Comparison of ENCODE assay signal across 1 cellular context in genomic region chr2:20439193-20439475, GRCh38.
TF ChIP-seq lines count a peak whose summit lies in the region.

No MANE protein-coding gene starts in this region.

TF ChIP-seq in HepG2, 621 proteins besides CTCF, POLR2A, EP300 and RAD21 (continued from another document and continues in another):
- TF ChIP-seq KAT7 (CRISPR knock-in tag; IDR thresholded peaks at IDR 0.05; ENCODE audit: borderline replicate concordance) = no peak; the same call in 1 of the 2 replicates
- no peak for TF ChIP-seq ZFP90 (CRISPR knock-in tag; IDR thresholded peaks at IDR 0.05; ENCODE audit: borderline replicate concordance)
- TF ChIP-seq MEIS2 (CRISPR knock-in tag; IDR thresholded peaks at IDR 0.05) = no peak
- no peak for TF ChIP-seq MAX (IDR thresholded peaks at IDR 0.05)
- TF ChIP-seq MYPOP (CRISPR knock-in tag; IDR thresholded peaks at IDR 0.05) = 0 out of 2 replicates have a peak, but pooled peaks have one; percentile 7
- no peak for TF ChIP-seq SMAD3 (CRISPR knock-in tag; IDR thresholded peaks at IDR 0.05)
- no peak for TF ChIP-seq ZSCAN25 (CRISPR knock-in tag; IDR thresholded peaks at IDR 0.05)
- no peak for TF ChIP-seq GZF1 (CRISPR knock-in tag; IDR thresholded peaks at IDR 0.05)
- TF ChIP-seq PRMT3 (CRISPR knock-in tag; IDR thresholded peaks at IDR 0.05; ENCODE audit: borderline replicate concordance, low read depth) = no peak
- no peak for TF ChIP-seq HDAC6 (IDR thresholded peaks at IDR 0.05; ENCODE audit: low read depth, low read length)
- TF ChIP-seq HMGXB3 (CRISPR knock-in tag; IDR thresholded peaks at IDR 0.05; ENCODE audit: borderline replicate concordance) = no peak
- TF ChIP-seq NCOR1 (IDR thresholded peaks at IDR 0.05; ENCODE audit: borderline replicate concordance, low read length) = no peak
- TF ChIP-seq ZNF704 (CRISPR knock-in tag; IDR thresholded peaks at IDR 0.05; ENCODE audit: borderline replicate concordance) = no peak
- no peak for TF ChIP-seq ZNF577 (CRISPR knock-in tag; IDR thresholded peaks at IDR 0.05; ENCODE audit: borderline replicate concordance, low read depth)
- TF ChIP-seq ERF (CRISPR knock-in tag; IDR thresholded peaks at IDR 0.05) = no peak; the same call in 1 of the 2 replicates
- TF ChIP-seq NR3C1 (CRISPR knock-in tag; IDR thresholded peaks at IDR 0.05) = no peak
- no peak for TF ChIP-seq ZSCAN22 (CRISPR knock-in tag; IDR thresholded peaks at IDR 0.05)
- no peak for TF ChIP-seq ESRRA (CRISPR knock-in tag; IDR thresholded peaks at IDR 0.05; ENCODE audit: low read depth)
- no peak for TF ChIP-seq DNMT1 (CRISPR knock-in tag; IDR thresholded peaks at IDR 0.05)
- TF ChIP-seq SIX1 (CRISPR knock-in tag; IDR thresholded peaks at IDR 0.05; ENCODE audit: borderline replicate concordance) = peak; percentile 40; the same call in 1 of the 2 replicates
- no peak for TF ChIP-seq FLYWCH1 (CRISPR knock-in tag; IDR thresholded peaks at IDR 0.05)
- 0 out of 3 replicates have a peak, but pooled peaks have one; percentile 36 for TF ChIP-seq MXI1 (IDR thresholded peaks at IDR 0.05; ENCODE audit: borderline replicate concordance, low read depth, low read length)
- TF ChIP-seq ZNF343 (CRISPR knock-in tag; IDR thresholded peaks at IDR 0.05) = no peak
- TF ChIP-seq ARID4A (CRISPR knock-in tag; IDR thresholded peaks at IDR 0.05; ENCODE audit: borderline replicate concordance) = no peak
- 0 out of 2 replicates have a peak, but pooled peaks have one; percentile 7 for TF ChIP-seq SAP130 (CRISPR knock-in tag; IDR thresholded peaks at IDR 0.05; ENCODE audit: low read depth)
- no peak for TF ChIP-seq ZBTB2 (CRISPR knock-in tag; IDR thresholded peaks at IDR 0.05; ENCODE audit: low read depth)
- peak; percentile 43; the same call in 1 of the 2 replicates for TF ChIP-seq TBX3 (IDR thresholded peaks at IDR 0.05; ENCODE audit: borderline replicate concordance)
- TF ChIP-seq ZFP36 (IDR thresholded peaks at IDR 0.05; ENCODE audit: borderline replicate concordance, low read depth, low read length, partially characterized antibody) = no peak
- no peak for TF ChIP-seq ATRX (CRISPR knock-in tag; IDR thresholded peaks at IDR 0.05; ENCODE audit: borderline replicate concordance)
- TF ChIP-seq HNRNPH1 (optimal IDR thresholded peaks at IDR 0.05; ENCODE audit: low read depth, low read length) = no peak
- TF ChIP-seq IKZF4 (CRISPR knock-in tag; IDR thresholded peaks at IDR 0.05; ENCODE audit: borderline replicate concordance, low read depth, not compliant biosample characterization) = no peak
- TF ChIP-seq NFE2L2 (IDR thresholded peaks at IDR 0.05; ENCODE audit: low read length) = no peak
- TF ChIP-seq KLF15 (CRISPR knock-in tag; IDR thresholded peaks at IDR 0.05; ENCODE audit: borderline replicate concordance) = no peak
- no peak for TF ChIP-seq MBD4 (IDR thresholded peaks at IDR 0.05; ENCODE audit: borderline replicate concordance, low read length)
- TF ChIP-seq TFDP1 (CRISPR knock-in tag; IDR thresholded peaks at IDR 0.05; ENCODE audit: borderline replicate concordance) = no peak
- no peak for TF ChIP-seq SOX6 (IDR thresholded peaks at IDR 0.05)
- no peak; the same call in 1 of the 2 replicates for TF ChIP-seq SOX6 (CRISPR knock-in tag; IDR thresholded peaks at IDR 0.05)
- TF ChIP-seq RARG (CRISPR knock-in tag; IDR thresholded peaks at IDR 0.05; ENCODE audit: low read depth) = no peak
- peak; percentile 48; the same call in 1 of the 2 replicates for TF ChIP-seq HMG20A (CRISPR knock-in tag; IDR thresholded peaks at IDR 0.05; ENCODE audit: borderline replicate concordance)
- no peak for TF ChIP-seq RERE (CRISPR knock-in tag; IDR thresholded peaks at IDR 0.05; ENCODE audit: low read depth)
- TF ChIP-seq ZBTB34 (CRISPR knock-in tag; IDR thresholded peaks at IDR 0.05) = no peak
